In genomic region chr1:29381426-29381825, GRCh38 we compare ENCODE assay signal across 37 cellular contexts.
"Had no signal": no experiment of that assay in that cellular context is flagged by ENCODE, and none has a peak within 500 bp of the region (broad histone marks: within the 10 kb centered on the region; RNA-seq: fewer than 3 reads in every experiment).

No MANE protein-coding gene starts in this region.

- H3K4me1 ChIP-seq: adrenal gland, body of pancreas had no signal

- H3K4me1 Mint-ChIP-seq: activated CD4-positive, alpha-beta T cell treated with anti-CD3 and anti-CD28 coated beads for 36 hours; activated naive CD8-positive, alpha-beta T cell treated with anti-CD3 and anti-CD28 coated beads for 36 hours; activated T-helper 17 cell treated with anti-CD3 and anti-CD28 coated beads, Interleukin-2, amount 50 U/mL, for 72 hours had no signal

- ATAC-seq: activated CD4-positive, alpha-beta T cell treated with anti-CD3 and anti-CD28 coated beads for 36 hours; activated CD4-positive, CD25-positive, alpha-beta regulatory T cell treated with anti-CD3 and anti-CD28 coated beads, Interleukin-2, amount 50 U/mL, for 24 hours; activated CD8-positive, alpha-beta T cell treated with anti-CD3 and anti-CD28 coated beads for 36 hours; activated naive CD4-positive, alpha-beta T cell treated with anti-CD3 and anti-CD28 coated beads, Interleukin-2, amount 50 U/mL, for 72 hours; activated T-cell treated with anti-CD3 and anti-CD28 coated beads, Interleukin-2, amount 50 U/mL, for 4 hours; activated T-cell treated with anti-CD3 and anti-CD28 coated beads, Interleukin-2, amount 50 U/mL, for 72 hours; activated T-helper 17 cell treated with anti-CD3 and anti-CD28 coated beads, Interleukin-2, amount 50 U/mL, for 72 hours; body of pancreas had no signal

- H3K4me3 Mint-ChIP-seq: activated CD4-positive, alpha-beta memory T cell treated with anti-CD3 and anti-CD28 coated beads for 36 hours; activated CD4-positive, alpha-beta T cell treated with anti-CD3 and anti-CD28 coated beads for 36 hours; activated CD8-positive, alpha-beta T cell treated with anti-CD3 and anti-CD28 coated beads for 36 hours; activated naive CD4-positive, alpha-beta T cell treated with anti-CD3 and anti-CD28 coated beads for 36 hours; activated naive CD8-positive, alpha-beta T cell treated with anti-CD3 and anti-CD28 coated beads for 36 hours; activated T-cell treated with anti-CD3 and anti-CD28 coated beads, Interleukin-2, amount 50 U/mL, for 4 hours; activated T-cell treated with anti-CD3 and anti-CD28 coated beads, Interleukin-2, amount 50 U/mL, for 72 hours; activated T-helper 1 cell treated with anti-CD3 and anti-CD28 coated beads, Interleukin-12 subunit alpha, Interleukin-12 subunit beta, Interleukin-2, Interleukin-4 antibody, amounts not matched to agents 30 ng/mL and 10 ng/mL and 1 ng/mL, durations not matched to agents 14 hours and 24 hours and 36 hours; activated T-helper 17 cell treated with anti-CD3 and anti-CD28 coated beads, Interleukin-2, amount 50 U/mL, for 72 hours; T-helper 1 cell treated with Interleukin-12 subunit alpha and Interleukin-12 subunit beta and Interleukin-4 antibody, amounts not matched to agents 30 μg/mL and 1 μg/mL, for 36 hours; T-helper 2 cell treated with Interferon-gamma antibody and Interleukin-4, amounts not matched to agents 5 μg/mL and 100 μg/mL, for 36 hours had no signal

- H3K36me3 ChIP-seq: adrenal gland had no signal

- H3K27ac ChIP-seq: adrenal gland, body of pancreas, VCaP had no signal

- H3K4me3 ChIP-seq: adrenal gland, body of pancreas had no signal

- H3K27me3 ChIP-seq: body of pancreas had no signal

- FAIRE-seq: astrocyte, TTC549 had no signal

- DNase-seq: activated CD4-positive, alpha-beta memory T cell treated with anti-CD3 and anti-CD28 coated beads for 36 hours; activated CD4-positive, alpha-beta T cell treated with anti-CD3 and anti-CD28 coated beads for 1 hour; activated CD4-positive, alpha-beta T cell treated with anti-CD3 and anti-CD28 coated beads for 36 hours; activated CD4-positive, alpha-beta T cell treated with anti-CD3 and anti-CD28 coated beads for 48 hours; activated CD4-positive, alpha-beta T cell treated with anti-CD3 and anti-CD28 coated beads, Interleukin-2, amount 50 U/mL, for 1 hour; activated CD4-positive, alpha-beta T cell treated with anti-CD3 and anti-CD28 coated beads, Interleukin-2, amount 50 U/mL, for 4 hours; activated CD4-positive, CD25-positive, alpha-beta regulatory T cell; activated CD8-positive, alpha-beta memory T cell treated with anti-CD3 and anti-CD28 coated beads, Interleukin-2, amount 50 U/mL, for 4 hours; activated CD8-positive, alpha-beta T cell treated with anti-CD3 and anti-CD28 coated beads for 36 hours; activated effector memory CD4-positive, alpha-beta T cell treated with anti-CD3 and anti-CD28 coated beads, Interleukin-2, amount 50 U/mL, for 16 hours; activated gamma-delta T cell treated with Interleukin-2 at 50 U/mL for 16 hours; activated naive CD4-positive, alpha-beta T cell; activated naive CD4-positive, alpha-beta T cell treated with anti-CD3 and anti-CD28 coated beads for 36 hours; activated naive CD4-positive, alpha-beta T cell treated with anti-CD3 and anti-CD28 coated beads, Interleukin-2, amount 50 U/mL, for 16 hours; activated naive CD8-positive, alpha-beta T cell treated with anti-CD3 and anti-CD28 coated beads for 36 hours; activated T-cell treated with anti-CD3 and anti-CD28 coated beads for 4 hours; activated T-cell treated with anti-CD3 and anti-CD28 coated beads, Interleukin-2, amount 50 U/mL, for 1 hour; activated T-cell treated with anti-CD3 and anti-CD28 coated beads, Interleukin-2, amount 50 U/mL, for 4 hours; activated T-cell treated with anti-CD3 and anti-CD28 coated beads, Interleukin-2, amount 50 U/mL, for 72 hours; adrenal gland; amniotic stem cell; aorta; body of pancreas; central memory CD4-positive, alpha-beta T cell; SW 1271; T-helper 1 cell; T-helper 2 cell; T-helper 9 cell had no signal

- H3K27ac Mint-ChIP-seq: activated CD4-positive, alpha-beta memory T cell treated with anti-CD3 and anti-CD28 coated beads for 36 hours; activated CD4-positive, alpha-beta T cell treated with anti-CD3 and anti-CD28 coated beads for 36 hours; activated CD8-positive, alpha-beta T cell treated with anti-CD3 and anti-CD28 coated beads for 36 hours; activated naive CD4-positive, alpha-beta T cell treated with anti-CD3 and anti-CD28 coated beads for 36 hours; activated naive CD4-positive, alpha-beta T cell treated with anti-CD3 and anti-CD28 coated beads, Interleukin-2, amount 50 U/mL, for 72 hours; activated naive CD8-positive, alpha-beta T cell treated with anti-CD3 and anti-CD28 coated beads for 36 hours; activated T-cell treated with anti-CD3 and anti-CD28 coated beads, Interleukin-2, amount 50 U/mL, for 72 hours; activated T-helper 1 cell treated with anti-CD3 and anti-CD28 coated beads, Interleukin-12 subunit alpha, Interleukin-12 subunit beta, Interleukin-2, Interleukin-4 antibody, amounts not matched to agents 30 ng/mL and 10 ng/mL and 1 ng/mL, durations not matched to agents 14 hours and 24 hours and 36 hours; activated T-helper 17 cell treated with anti-CD3 and anti-CD28 coated beads, Interleukin-2, amount 50 U/mL, for 72 hours; T-helper 1 cell treated with Interleukin-12 subunit alpha and Interleukin-12 subunit beta and Interleukin-4 antibody, amounts not matched to agents 30 μg/mL and 1 μg/mL, for 36 hours; T-helper 2 cell treated with Interferon-gamma antibody and Interleukin-4, amounts not matched to agents 5 μg/mL and 100 μg/mL, for 36 hours had no signal
